ENCODE assay signal across 25 cellular contexts in the genomic region with DNA sequence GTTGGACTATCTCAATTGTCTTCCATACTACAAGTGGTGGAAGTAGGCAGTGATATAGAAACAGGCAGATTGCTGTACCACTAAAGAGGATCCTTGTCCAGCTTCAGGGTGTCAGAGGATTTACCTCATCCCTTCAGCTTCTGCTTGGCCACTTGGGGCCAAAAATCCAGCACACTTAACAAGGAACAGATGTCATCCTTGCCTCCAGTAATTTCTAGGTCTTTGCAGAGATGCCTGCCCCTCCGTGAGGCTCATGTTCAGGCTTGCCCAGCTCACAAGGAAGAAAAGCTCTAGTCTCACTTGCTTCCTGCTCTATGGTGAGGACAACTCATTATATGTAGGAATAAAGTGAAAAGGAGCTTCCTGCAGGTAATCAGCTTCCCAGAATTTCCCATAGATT.
A peak's percentile ranks its signal among the peaks of the same experiment; 100 is the strongest.
DNase-seq lines count a peak whose midpoint lies in the region; ATAC-seq and TF ChIP-seq lines count a peak whose summit lies in the region.
"Had no signal": no experiment of that assay in that cellular context is flagged by ENCODE, and none has a peak within 500 bp of the region (broad histone marks: within the 10 kb centered on the region; RNA-seq: fewer than 3 reads in every experiment).

No MANE protein-coding gene starts in this region.

- no peak for ATAC-seq in left lung
- ATAC-seq in CD4-positive, alpha-beta T cell (ENCODE audit: poor library complexity), result no peak
- ATAC-seq: left ventricle myocardium superior; psoas muscle; Right ventricle myocardium inferior; stimulated activated naive B cell treated with anti-CD40 and anti-IgM and Interleukin-4, amounts not matched to agents 10 μg/mL and 1 μg/mL and 100 μg/mL, for 72 hours had no signal

- no peaks in the 10 kb centered on the region for H3K36me3 ChIP-seq in WERI-Rb-1
- no peaks in the 10 kb centered on the region for H3K36me3 ChIP-seq in left lung
- H3K36me3 ChIP-seq: thoracic aorta had no signal

- no peaks in the 10 kb centered on the region for H3K4me1 ChIP-seq in left lung
- H3K4me1 ChIP-seq: psoas muscle had no signal

- H3K27me3 ChIP-seq in WERI-Rb-1 (ENCODE audit: insufficient read depth, low read depth, severe bottlenecking) (no peaks in the 10 kb centered on the region), left lung (no peaks in the 10 kb centered on the region)
- no peaks in the 10 kb centered on the region for H3K27me3 ChIP-seq in CD4-positive, alpha-beta T cell (ENCODE audit: control insufficient read depth, insufficient read depth, low read length)

- CTCF ChIA-PET in CD4-positive, alpha-beta T cell (lab: Charles Lee), result no interaction called here

- intact Hi-C loops in left lung (cut with DNase I), result no loop called here
- intact Hi-C loops in CD4-positive, alpha-beta T cell (cut with DNase I, micrococcal nuclease), result no loop called here

- DNase-seq in NCI-H1417 (lab: John Stamatoyannopoulos, UW) (peak in 2 of 3 experiments; percentile 15 to 32), NCI-H1417 treated with DMSO at 0.1 percent for 48 hours (lab: John Stamatoyannopoulos, UW) (no peak), WERI-Rb-1 (peak; percentile 81), fibroblast of the conjunctiva (ENCODE audit: low read depth) (peak; percentile 24), left lung (no peak), MV-4-11 (lab: John Stamatoyannopoulos, UW) (no peak)
- no peak for DNase-seq in activated T-cell treated with anti-CD3 and anti-CD28 coated beads, Interleukin-2, amount 50 U/mL, for 1 hour
- DNase-seq in CD4-positive, alpha-beta T cell, result no peak
- DNase-seq: activated B cell treated with CpG ODN at 0.5 μM for 24 hours; activated CD4-positive, alpha-beta memory T cell treated with anti-CD3 and anti-CD28 coated beads, Interleukin-2, amount 10 ng/mL, durations not matched to agents 7 days and 5 days; activated naive CD4-positive, alpha-beta T cell; cortex of kidney; endodermal cell; hypothalamus; left ventricle myocardium superior; NCI-H1105 treated with DMSO at 0.1 percent for 48 hours; NCI-H748 treated with DMSO at 0.1 percent for 48 hours; psoas muscle; stimulated activated CD4-positive, alpha-beta T cell treated with anti-CD3 and anti-CD28 coated beads, Interleukin-2, amount 100 ng/mL, for 48 hours; stimulated activated naive B cell treated with anti-CD40 and anti-IgM and Interleukin-4, amounts not matched to agents 10 μg/mL and 1 μg/mL and 100 μg/mL, for 72 hours; T-helper 9 cell had no signal

- POLR2A ChIA-PET in CD4-positive, alpha-beta T cell (lab: Charles Lee), result no interaction called here

- H3K27ac ChIP-seq in WERI-Rb-1, result peak overlapping the region; percentile 64
- H3K27ac ChIP-seq in left lung, result no peak overlapping the region
- H3K27ac ChIP-seq in CD4-positive, alpha-beta T cell (ENCODE audit: low read depth, low read length), result no peak overlapping the region
- H3K27ac ChIP-seq: 22Rv1, psoas muscle, skin epidermis, thoracic aorta had no signal

- H3K4me1 Mint-ChIP-seq in CD4-positive, alpha-beta T cell (ENCODE audit: low read depth), result no peaks in the 10 kb centered on the region
- H3K4me1 Mint-ChIP-seq: activated B cell treated with CpG ODN at 0.5 μM for 24 hours; activated CD4-positive, alpha-beta memory T cell treated with anti-CD3 and anti-CD28 coated beads, Interleukin-2, amount 10 ng/mL, durations not matched to agents 7 days and 5 days; stimulated activated naive B cell treated with anti-CD40 and anti-IgM and Interleukin-4, amounts not matched to agents 10 μg/mL and 1 μg/mL and 100 μg/mL, for 72 hours had no signal

- H3K27ac Mint-ChIP-seq in CD4-positive, alpha-beta T cell, result no peak overlapping the region
- H3K27ac Mint-ChIP-seq: activated B cell treated with CpG ODN at 0.5 μM for 24 hours; activated CD4-positive, alpha-beta memory T cell treated with anti-CD3 and anti-CD28 coated beads, Interleukin-2, amount 10 ng/mL, durations not matched to agents 7 days and 5 days; endodermal cell; stimulated activated naive B cell treated with anti-CD40 and anti-IgM and Interleukin-4, amounts not matched to agents 10 μg/mL and 1 μg/mL and 100 μg/mL, for 72 hours had no signal

- no peak overlapping the region for H3K4me3 Mint-ChIP-seq in CD4-positive, alpha-beta T cell
- H3K4me3 Mint-ChIP-seq: activated B cell treated with CpG ODN at 0.5 μM for 24 hours; activated CD4-positive, alpha-beta memory T cell treated with anti-CD3 and anti-CD28 coated beads, Interleukin-2, amount 10 ng/mL, durations not matched to agents 7 days and 5 days; endodermal cell; stimulated activated naive B cell treated with anti-CD40 and anti-IgM and Interleukin-4, amounts not matched to agents 10 μg/mL and 1 μg/mL and 100 μg/mL, for 72 hours had no signal

- H3K9me3 ChIP-seq in WERI-Rb-1 (ENCODE audit: severe bottlenecking) (no peaks in the 10 kb centered on the region), left lung (peaks cover 0 to 3% of the 10 kb centered on the region in 2 donors)
- H3K9me3 ChIP-seq in CD4-positive, alpha-beta T cell (ENCODE audit: control insufficient read depth, low read length), result no peaks in the 10 kb centered on the region
- H3K9me3 ChIP-seq: psoas muscle, thoracic aorta had no signal

- peaks cover 4% of the 10 kb centered on the region for H3K9me3 Mint-ChIP-seq in CD4-positive, alpha-beta T cell
- H3K9me3 Mint-ChIP-seq: endodermal cell had no signal

- no peaks in the 10 kb centered on the region for H3K36me3 Mint-ChIP-seq in CD4-positive, alpha-beta T cell (ENCODE audit: low read depth)
- H3K36me3 Mint-ChIP-seq: stimulated activated naive B cell treated with anti-CD40 and anti-IgM and Interleukin-4, amounts not matched to agents 10 μg/mL and 1 μg/mL and 100 μg/mL, for 72 hours had no signal

- H3K27me3 Mint-ChIP-seq in CD4-positive, alpha-beta T cell, result no peaks in the 10 kb centered on the region
- H3K27me3 Mint-ChIP-seq: activated B cell treated with CpG ODN at 0.5 μM for 24 hours; activated CD4-positive, alpha-beta memory T cell treated with anti-CD3 and anti-CD28 coated beads, Interleukin-2, amount 10 ng/mL, durations not matched to agents 7 days and 5 days; stimulated activated naive B cell treated with anti-CD40 and anti-IgM and Interleukin-4, amounts not matched to agents 10 μg/mL and 1 μg/mL and 100 μg/mL, for 72 hours had no signal

- H3K4me3 ChIP-seq in WERI-Rb-1 (ENCODE audit: low read depth, low read length), result no peak overlapping the region
- no peak overlapping the region for H3K4me3 ChIP-seq in left lung
- H3K4me3 ChIP-seq: psoas muscle, skin epidermis, thoracic aorta had no signal

- TF ChIP-seq CTCF in WERI-Rb-1 (IDR thresholded peaks at IDR 0.05; ENCODE audit: low read depth, low read length), result no peak
- no peak for TF ChIP-seq CTCF in left lung (IDR thresholded peaks at IDR 0.05)
- TF ChIP-seq CTCF in CD4-positive, alpha-beta T cell (IDR thresholded peaks at IDR 0.05), result no peak

Comparison
In these comparisons a context has a peak if more than half of its experiments do, and no peak if none do; other contexts are left out.
1. DNase-seq: peak in NCI-H1417 (2 of 3), WERI-Rb-1 (single experiment) and fibroblast of the conjunctiva (single experiment); none in NCI-H1417 treated with DMSO at 0.1 percent for 48 hours (single experiment), left lung (0 of 2), activated T-cell treated with anti-CD3 and anti-CD28 coated beads, Interleukin-2, amount 50 U/mL, for 1 hour (single experiment), CD4-positive, alpha-beta T cell (0 of 10) and MV-4-11 (single experiment).